In genomic region chr4:7936963-7937362, GRCh38 we compare ENCODE assay signal across 13 cellular contexts. TPM values are rescaled to one million over a fixed set of nuclear protein-coding genes. Genes with fewer than 3 reads are reported as not detected.
A peak's percentile ranks its signal among the peaks of the same experiment; 100 is the strongest.
DNase-seq lines count a peak whose midpoint lies in the region; ATAC-seq and TF ChIP-seq lines count a peak whose summit lies in the region.
"Had no signal": no experiment of that assay in that cellular context is flagged by ENCODE, and none has a peak within 500 bp of the region (broad histone marks: within the 10 kb centered on the region; RNA-seq: fewer than 3 reads in every experiment).

No MANE protein-coding gene starts in this region.

- TF ChIP-seq RAD21 in IMR-90 (IDR thresholded peaks at IDR 0.05; ENCODE audit: low read length), result no peak

- peaks cover 7% of the 10 kb centered on the region for H3K36me3 ChIP-seq in IMR-90 (ENCODE audit: control insufficient read depth, insufficient read depth, low read length)
- peaks cover 9% of the 10 kb centered on the region for H3K36me3 ChIP-seq in brain microvascular endothelial cell (replicated peaks)

- DNase-seq in AG10803 (ENCODE audit: low read depth), result peak; percentile 61
- no peak for DNase-seq in IMR-90
- DNase-seq in brain microvascular endothelial cell, result no peak
- DNase-seq in NK-92 treated with Interleukin-12 subunit alpha and Interleukin-12 subunit beta, amount 100 ng/mL, for 24 hours (lab: John Stamatoyannopoulos, UW), result no peak
- DNase-seq: activated T-cell treated with anti-CD3 and anti-CD28 coated beads for 4 hours, naive B cell, NCI-H1436 treated with DMSO at 0.1 percent for 48 hours, T-helper 2 cell had no signal

- H3K27ac ChIP-seq in IMR-90 (ENCODE audit: insufficient read depth, low read length), result peak overlapping the region; percentile 95; the same call in 1 of the 2 replicates
- peak overlapping the region; percentile 66 for H3K27ac ChIP-seq in brain microvascular endothelial cell

- H2BK120ac ChIP-seq in IMR-90 (ENCODE audit: low read depth, low read length), result no peak overlapping the region

- peak overlapping the region; percentile 98 for H3K4me2 ChIP-seq in IMR-90 (ENCODE audit: low read depth, low read length)

- peak overlapping the region; percentile 74 for H3K9ac ChIP-seq in IMR-90 (ENCODE audit: low read depth, low read length)

- ATAC-seq in IMR-90 (ENCODE audit: low read depth) (no peak), GM21390 (IDR thresholded peaks at IDR 0.05; ENCODE audit: unreplicated experiment) (no peak), GM19455 (IDR thresholded peaks at IDR 0.05; ENCODE audit: unreplicated experiment) (no peak), GM21367 (IDR thresholded peaks at IDR 0.05; ENCODE audit: unreplicated experiment) (no peak)
- ATAC-seq: HCT116 had no signal

- H4K8ac ChIP-seq in IMR-90 (ENCODE audit: low read depth in 2 of 2, low read length in 2 of 2), result 0 out of 4 replicates have a peak overlapping the region, but pooled peaks of 1 of the 2 experiments have one; percentile 39

- H3K79me1 ChIP-seq in IMR-90 (ENCODE audit: low read depth in 1 of 2, low read length in 2 of 2), result peaks cover 0 to 44% of the 10 kb centered on the region in 2 experiments; a peak in 2 of 4 replicates

- WGBS in IMR-90 (ENCODE audit: extremely low coverage in 2 of 2, insufficient read length in 1 of 2), 2 experiments, result no CpG with 5 or more reads among the region's 1 CpG

- H3K36me3 Mint-ChIP-seq in nephron (ENCODE audit: low read depth), result peaks cover 10% of the 10 kb centered on the region
- H3K36me3 Mint-ChIP-seq: naive B cell had no signal

- CTCF ChIA-PET in IMR-90 (lab: Yijun Ruan, JAX), result interaction anchor here (1.2 to 1.7 kb wide), 4 partner anchors 14 to 133 kb away, joined by 3 to 6 read pairs (median 5); no protein-coding TSS in a partner anchor

- H2BK15ac ChIP-seq in IMR-90 (ENCODE audit: low read depth, low read length), result no peak overlapping the region

- 0 out of 2 replicates have a peak overlapping the region, but pooled peaks have one; percentile 29 for H3K4ac ChIP-seq in IMR-90 (ENCODE audit: low read depth, low read length)

- no peak overlapping the region for H4K5ac ChIP-seq in IMR-90 (ENCODE audit: low read depth, low read length)

- H3K27ac Mint-ChIP-seq in nephron, result peak overlapping the region in 2 of 3 experiments; percentile 39 to 74
- H3K27ac Mint-ChIP-seq: naive B cell had no signal

- no peaks in the 10 kb centered on the region; the same call in 1 of the 2 replicates for H3K9me3 ChIP-seq in IMR-90 (ENCODE audit: control insufficient read depth, insufficient read depth, low read length)

- H3K4me3 ChIP-seq in AG10803 (ENCODE audit: low read length) (peak overlapping the region; percentile 85), IMR-90 (ENCODE audit: insufficient read depth, low read depth, low read length) (peak overlapping the region; percentile 69; the same call in 1 of the 2 replicates), brain microvascular endothelial cell (ENCODE audit: low read depth, low read length) (peak overlapping the region; percentile 86)

- H4K91ac ChIP-seq in IMR-90 (ENCODE audit: insufficient read depth, low read depth, low read length), result no peak overlapping the region

- H2AFZ ChIP-seq in IMR-90 (replicated peaks; ENCODE audit: low read length, poor library complexity), result no peak overlapping the region

- H4K20me1 ChIP-seq in IMR-90 (ENCODE audit: insufficient read depth, low read length), result peaks cover 60% of the 10 kb centered on the region

- H3K27me3 Mint-ChIP-seq in nephron (ENCODE audit: low read depth), result peaks cover 7% of the 10 kb centered on the region

- in situ Hi-C loops in IMR-90 (cut with MboI; ENCODE audit: low sequenced_read_pairs) (no loop called here), brain microvascular endothelial cell (cut with HindIII; ENCODE audit: low pct_ligation_motif_present, low sequenced_read_pairs) (no loop called here)

- no peak overlapping the region for H3K56ac ChIP-seq in IMR-90 (ENCODE audit: extremely low read depth, insufficient read depth, low read length)

- H3K4me3 Mint-ChIP-seq in nephron, result peak overlapping the region; percentile 95 to 97 (median 96)

- H2BK20ac ChIP-seq in IMR-90 (ENCODE audit: low read depth, low read length), result no peak overlapping the region

- no TSS peak for BruUV-seq in IMR-90 (replicated peaks; lab: Mats Ljungman, UMichigan)

- no peak overlapping the region for H3K14ac ChIP-seq in IMR-90 (replicated peaks; ENCODE audit: low read depth, low read length)

- H2AK9ac ChIP-seq in IMR-90 (replicated peaks; ENCODE audit: low read depth, low read length, poor library complexity), result no peak overlapping the region

- no peak overlapping the region for H2AK5ac ChIP-seq in IMR-90 (ENCODE audit: low read depth, low read length)

- dilution Hi-C loops in IMR-90 (cut with HindIII; ENCODE audit: low sequenced_read_pairs, unreplicated experiment), result no loop called here

- no peaks in the 10 kb centered on the region for H3K9me3 Mint-ChIP-seq in nephron

- intact Hi-C loops in IMR-90 (cut with micrococcal nuclease), result loop anchor here (5.0 kb wide), 1 partner anchor 60 kb away; no protein-coding TSS in a partner anchor

- H3K4me1 ChIP-seq in IMR-90 (ENCODE audit: control insufficient read depth, insufficient read depth, low read length), result peaks cover 16% of the 10 kb centered on the region

- TF ChIP-seq POLR2A in IMR-90 (IDR thresholded peaks at IDR 0.05; ENCODE audit: low read depth, low read length), result no peak

- no peak overlapping the region for H3K23ac ChIP-seq in IMR-90 (ENCODE audit: low read depth, low read length)

- TF ChIP-seq CTCF in AG10803 (conservative IDR thresholded peaks at IDR 0.05; ENCODE audit: low read length) (no peak), IMR-90 (conservative IDR thresholded peaks at IDR 0.05; ENCODE audit: low read depth, low read length) (no peak), brain microvascular endothelial cell (IDR thresholded peaks at IDR 0.05; ENCODE audit: low read depth, low read length, missing control alignments) (no peak), nephron (IDR thresholded peaks at IDR 0.05; ENCODE audit: unreplicated experiment in 3 of 3) (no peak)

- H2BK5ac ChIP-seq in IMR-90 (ENCODE audit: low read depth, low read length, poor library complexity, severe bottlenecking), result peak overlapping the region; percentile 20

- H3K18ac ChIP-seq in IMR-90 (ENCODE audit: low read depth, low read length), result no peak overlapping the region

- H3K27me3 ChIP-seq in IMR-90 (ENCODE audit: control insufficient read depth, insufficient read depth, low read length) (no peaks in the 10 kb centered on the region), brain microvascular endothelial cell (replicated peaks) (no peaks in the 10 kb centered on the region)

- peaks cover 12% of the 10 kb centered on the region for H3K9me1 ChIP-seq in IMR-90 (ENCODE audit: insufficient read depth, low read length)

- POLR2A ChIA-PET in IMR-90 (lab: Charles Lee; ENCODE audit: unreplicated experiment), result no interaction called here

- peaks cover 56% of the 10 kb centered on the region for H3K4me1 Mint-ChIP-seq in nephron

TF ChIP-seq in IMR-90, 13 proteins besides CTCF, POLR2A, EP300 and RAD21:
- TF ChIP-seq FOS (IDR thresholded peaks at IDR 0.05; ENCODE audit: low read depth, low read length), result no peak
- peak; percentile 63; the same call in 1 of the 2 replicates for TF ChIP-seq CEBPB (IDR thresholded peaks at IDR 0.05; ENCODE audit: low read depth, low read length)

RNA-seq across cellular contexts. Expression of gene AFAP1, which starts 2.7 kb away (rescaled TPM):
- 48.2 and 60.3 TPM in 2 replicates for total RNA-seq in IMR-90 (2012; rRNA removed)
- 73.1 and 80.9 TPM in 2 replicates for polyA plus RNA-seq in IMR-90 (2012; rRNA removed)
- 67.3 and 67.7 TPM in 2 replicates for polyA plus RNA-seq in IMR-90 (2012; cell fraction: cytosol; rRNA removed)
- polyA plus RNA-seq in IMR-90 (2012; cell fraction: nucleus; rRNA removed; ENCODE audit: low replicate concordance), result 116 and 173 TPM in 2 replicates
